Comparison of ENCODE assay signal across 9 cellular contexts in the genomic region with DNA sequence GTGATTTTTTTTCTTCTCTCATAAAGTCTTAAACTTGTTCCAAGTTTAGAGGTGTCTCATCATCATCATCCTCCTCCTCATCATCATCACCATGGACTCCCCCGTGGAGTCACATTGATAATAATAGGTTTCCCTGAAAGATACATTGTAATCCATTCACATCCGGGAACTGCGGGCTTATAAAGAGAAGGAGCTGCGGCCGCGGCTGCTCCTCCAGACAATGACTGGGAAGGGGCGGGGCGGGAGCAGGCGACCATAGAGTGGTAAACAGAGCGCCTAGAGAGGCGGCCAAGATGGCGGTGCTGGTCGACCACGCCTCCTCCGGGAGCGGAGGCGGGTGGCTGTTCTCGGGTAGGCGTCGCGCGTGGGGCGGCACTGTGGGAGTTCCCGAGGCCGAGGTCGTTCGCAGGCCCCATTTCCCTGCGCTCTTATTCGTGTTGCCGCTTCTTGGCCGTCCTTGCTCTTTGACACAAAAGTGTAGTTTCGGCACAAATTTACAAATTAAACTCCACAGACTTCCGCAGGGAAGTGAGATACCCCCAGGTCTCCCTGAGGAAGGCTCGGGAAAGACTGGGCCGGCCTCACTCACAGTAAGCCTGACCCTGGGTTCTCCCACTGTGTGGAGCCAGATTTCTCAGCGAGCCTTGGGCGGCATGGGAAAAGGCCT. TPM values are rescaled to one million over a fixed set of nuclear protein-coding genes. Genes with fewer than 3 reads are reported as not detected.
DNase-seq lines count a peak whose midpoint lies in the region; ATAC-seq and TF ChIP-seq lines count a peak whose summit lies in the region.
"Had no signal": no experiment of that assay in that cellular context is flagged by ENCODE, and none has a peak within 500 bp of the region (broad histone marks: within the 10 kb centered on the region; RNA-seq: fewer than 3 reads in every experiment).

No MANE protein-coding gene starts in this region.

- peak overlapping the region; percentile 67 for H3K4me3 ChIP-seq in AG10803 (ENCODE audit: low read length)
- peak overlapping the region; percentile 61 for H3K4me3 ChIP-seq in ectodermal cell (ENCODE audit: insufficient read depth, low read depth, low read length)
- H3K4me3 ChIP-seq in lower leg skin (ENCODE audit: low read depth, poor library complexity, severe bottlenecking): peak overlapping the region; percentile 28

- no peak overlapping the region for H3K27ac Mint-ChIP-seq in activated CD4-positive, alpha-beta memory T cell treated with anti-CD3 and anti-CD28 coated beads, Interleukin-2, amount 10 ng/mL, durations not matched to agents 7 days and 5 days

- H3K36me3 ChIP-seq in ectodermal cell (ENCODE audit: control insufficient read depth, insufficient read depth, low read length): no peaks in the 10 kb centered on the region

- POLR2A ChIA-PET in activated CD4-positive, alpha-beta memory T cell treated with anti-CD3 and anti-CD28 coated beads, Interleukin-2, amount 10 ng/mL, durations not matched to agents 7 days and 5 days (lab: Charles Lee): no interaction called here

- no peaks in the 10 kb centered on the region for H3K4me1 ChIP-seq in ectodermal cell (ENCODE audit: control insufficient read depth, insufficient read depth, low read length)

- H3K9me3 Mint-ChIP-seq in activated CD4-positive, alpha-beta memory T cell treated with anti-CD3 and anti-CD28 coated beads, Interleukin-2, amount 10 ng/mL, durations not matched to agents 7 days and 5 days: no peaks in the 10 kb centered on the region

- DNase-seq in AG10803 (ENCODE audit: low read depth) (peak; percentile 97), NCI-H526 treated with DMSO at 0.1 percent for 48 hours (lab: John Stamatoyannopoulos, UW) (peak; percentile 96), lower leg skin (ENCODE audit: low spot score in 2 of 2) (peak; percentile 97 to 99)
- DNase-seq in activated CD4-positive, alpha-beta memory T cell treated with anti-CD3 and anti-CD28 coated beads, Interleukin-2, amount 10 ng/mL, durations not matched to agents 7 days and 5 days: peak; percentile 75
- peak; percentile 53 for DNase-seq in stimulated activated CD4-positive, alpha-beta T cell treated with anti-CD3 and anti-CD28 coated beads, Interleukin-4, amount 100 ng/mL, for 24 hours

- peaks cover 44% of the 10 kb centered on the region for H3K27me3 Mint-ChIP-seq in activated CD4-positive, alpha-beta memory T cell treated with anti-CD3 and anti-CD28 coated beads, Interleukin-2, amount 10 ng/mL, durations not matched to agents 7 days and 5 days

- WGBS in ectodermal cell, 2 experiments: 6% methylated on average over 37 of the region's 37 CpGs
- 1 to 3% methylated on average over 37 of the region's 37 CpGs for WGBS in lower leg skin, 2 donors

- H3K4me3 Mint-ChIP-seq in activated CD4-positive, alpha-beta memory T cell treated with anti-CD3 and anti-CD28 coated beads, Interleukin-2, amount 10 ng/mL, durations not matched to agents 7 days and 5 days: peak overlapping the region; percentile 63

- peaks cover 21% of the 10 kb centered on the region for H3K4me1 Mint-ChIP-seq in activated CD4-positive, alpha-beta memory T cell treated with anti-CD3 and anti-CD28 coated beads, Interleukin-2, amount 10 ng/mL, durations not matched to agents 7 days and 5 days

- TF ChIP-seq POLR2A in GM19193 (IDR thresholded peaks at IDR 0.05; ENCODE audit: extremely low read depth, insufficient read depth, insufficient read length): peak; percentile 75
- peak in 1 of 2 donors; percentile 12 for TF ChIP-seq POLR2A in lower leg skin (IDR thresholded peaks at IDR 0.05)

- no peak overlapping the region for H3K27ac ChIP-seq in ectodermal cell (ENCODE audit: insufficient read depth, low read depth, low read length, poor library complexity, severe bottlenecking)

- TF ChIP-seq CTCF in AG10803 (conservative IDR thresholded peaks at IDR 0.05; ENCODE audit: low read length) (no peak), lower leg skin (IDR thresholded peaks at IDR 0.05) (no peak)

- intact Hi-C loops in lower leg skin (cut with DNase I; ENCODE audit: low total_unique reads): loop anchor here (5.0 kb wide), 1 partner anchor 167 kb away; no protein-coding TSS in a partner anchor

- H3K9me3 ChIP-seq in ectodermal cell (ENCODE audit: control insufficient read depth, low read length): no peaks in the 10 kb centered on the region

- peak; percentile 86 for ATAC-seq in HG03442 (IDR thresholded peaks at IDR 0.05; ENCODE audit: unreplicated experiment)
- ATAC-seq: HCT116 had no signal

- peaks cover 3% of the 10 kb centered on the region for H3K36me3 Mint-ChIP-seq in activated CD4-positive, alpha-beta memory T cell treated with anti-CD3 and anti-CD28 coated beads, Interleukin-2, amount 10 ng/mL, durations not matched to agents 7 days and 5 days (ENCODE audit: low read depth)

- CTCF ChIA-PET in activated CD4-positive, alpha-beta memory T cell treated with anti-CD3 and anti-CD28 coated beads, Interleukin-2, amount 10 ng/mL, durations not matched to agents 7 days and 5 days (lab: Charles Lee): no interaction called here

- no peaks in the 10 kb centered on the region for H3K27me3 ChIP-seq in ectodermal cell (ENCODE audit: control insufficient read depth, insufficient read depth, low read length, poor library complexity, severe bottlenecking)

RNA-seq across cellular contexts. Expression of a gene that starts 1.8 kb away (rescaled TPM):
- total RNA-seq in activated CD4-positive, alpha-beta memory T cell treated with anti-CD3 and anti-CD28 coated beads, Interleukin-2, amount 10 ng/mL, durations not matched to agents 7 days and 5 days: under 1 TPM; 0.28 to 0.45 TPM
- polyA plus RNA-seq in ectodermal cell (2013, experiment 1 of 4): 107 TPM
- 114 TPM for polyA plus RNA-seq in ectodermal cell (2013, experiment 2 of 4)
- 72.8 TPM for polyA plus RNA-seq in ectodermal cell (2013, experiment 3 of 4)
- polyA plus RNA-seq in ectodermal cell (2013, experiment 4 of 4): 76.4 TPM
- 10 to 100 TPM; 60.9 to 98.4 (median 83.4) TPM for total RNA-seq in lower leg skin

Comparison
In these comparisons a context has a peak if more than half of its experiments do, and no peak if none do; other contexts are left out.
1. RNA of a gene that starts 1.8 kb away (total RNA-seq): 60.9 to 98.4 TPM in lower leg skin; 0.28 to 0.45 TPM in activated CD4-positive, alpha-beta memory T cell treated with anti-CD3 and anti-CD28 coated beads, Interleukin-2, amount 10 ng/mL, durations not matched to agents 7 days and 5 days; every median in the first group is over 10 times any median in the second.
2. Peak in every context shown above with its lines, with median percentiles within 50 percentile points of each other: DNase-seq and H3K4me3 ChIP-seq.